8 cellular contexts compared by ENCODE assay signal in genomic region chr1:154870117-154870571, GRCh38. TPM values are rescaled to one million over a fixed set of nuclear protein-coding genes. Genes with fewer than 3 reads are reported as not detected.
DNase-seq lines count a peak whose midpoint lies in the region; ATAC-seq and FAIRE-seq lines count a peak whose summit lies in the region.

Gene KCNN3, minus strand, starts transcription at chr1:154870281. Its CDS starts 317 bp downstream, at chr1:154869964.

- H3K27me3 ChIP-seq in NT2/D1 (ENCODE audit: insufficient read depth, insufficient read length): peaks cover 50% of the 10 kb centered on the region
- no peaks in the 10 kb centered on the region for H3K27me3 ChIP-seq in esophagus (ENCODE audit: control insufficient read depth in 1 of 2, insufficient read depth in 2 of 2, low read length in 2 of 2)
- H3K27me3 ChIP-seq in muscle layer of colon (ENCODE audit: control insufficient read depth in 1 of 2, insufficient read depth in 2 of 2, low read length in 2 of 2): peaks cover 8 to 18% of the 10 kb centered on the region in 2 donors

- DNase-seq in COR-L47 (lab: John Stamatoyannopoulos, UW) (peak; percentile 93), HTR-8/SVneo (ENCODE audit: insufficient read length, low spot score) (peak; percentile 83), NT2/D1 (ENCODE audit: low read depth, low spot score) (peak; percentile 98), activated T-cell treated with anti-CD3 and anti-CD28 coated beads for 4 hours (peak; percentile 67)
- DNase-seq in stimulated activated CD8-positive, alpha-beta memory T cell treated with anti-CD3 and anti-CD28 coated beads, Interleukin-7, amount 100 ng/mL, for 1 hour (ENCODE audit: low read depth in 2 of 2): peak; percentile 22 to 33

- WGBS in esophagus, 2 donors: 3% methylated on average over 17 of the region's 17 CpGs

- peak within 1 kb of the TSS; percentile 54 for H3K4me3 ChIP-seq in NT2/D1 (ENCODE audit: insufficient read length, low read depth)
- peak within 1 kb of the TSS; percentile 16 to 33 for H3K4me3 ChIP-seq in esophagus (ENCODE audit: low read depth in 1 of 2, low read length in 2 of 2)
- H3K4me3 ChIP-seq in muscle layer of colon (ENCODE audit: low read depth in 1 of 2, low read length in 2 of 2): peak within 1 kb of the TSS; percentile 49 to 68

- FAIRE-seq in HTR-8/SVneo (lab: Jason Lieb, UNC): peak; percentile 52

- H3K27ac ChIP-seq in esophagus (ENCODE audit: low read depth in 2 of 2, low read length in 1 of 2) (no peak within 1 kb of the TSS), muscle layer of colon (ENCODE audit: low read depth, low read length) (peak within 1 kb of the TSS; percentile 31)

- no peaks in the 10 kb centered on the region for H3K9me3 ChIP-seq in NT2/D1 (ENCODE audit: insufficient read depth, low read length)
- H3K9me3 ChIP-seq in esophagus (ENCODE audit: control insufficient read depth in 2 of 2, insufficient read depth in 1 of 2, low read depth in 1 of 2, low read length in 1 of 2): no peaks in the 10 kb centered on the region
- no peaks in the 10 kb centered on the region for H3K9me3 ChIP-seq in muscle layer of colon (ENCODE audit: low read length)

- H3K9ac ChIP-seq in NT2/D1 (ENCODE audit: insufficient read length, low read depth): peak within 1 kb of the TSS; percentile 63
- H3K9ac ChIP-seq in muscle layer of colon (ENCODE audit: low read length): peak within 1 kb of the TSS; percentile 34

- H3K4me1 ChIP-seq in NT2/D1 (ENCODE audit: insufficient read depth, insufficient read length) (peaks cover 31% of the 10 kb centered on the region), esophagus (ENCODE audit: control insufficient read depth in 2 of 2, insufficient read depth in 2 of 2, low read length in 1 of 2) (peaks cover 2 to 15% of the 10 kb centered on the region in 2 donors), muscle layer of colon (ENCODE audit: insufficient read depth, low read length) (peaks cover 21% of the 10 kb centered on the region)

- H3K36me3 ChIP-seq in NT2/D1 (ENCODE audit: insufficient read depth, insufficient read length, low read length) (no peaks in the 10 kb centered on the region), esophagus (ENCODE audit: control insufficient read depth in 2 of 2, insufficient read depth in 2 of 2, low read length in 1 of 2) (no peaks in the 10 kb centered on the region), muscle layer of colon (ENCODE audit: insufficient read depth, low read length) (no peaks in the 10 kb centered on the region)

- peak; percentile 75 for ATAC-seq in GM21381 (IDR thresholded peaks at IDR 0.05; ENCODE audit: unreplicated experiment)

RNA-seq across cellular contexts. Expression of gene KCNN3, which starts in this region (rescaled TPM):
- polyA plus RNA-seq in esophagus: under 1 TPM; 0.12 to 0.14 TPM

Comparison
In these comparisons a context has a peak if more than half of its experiments do, and no peak if none do; other contexts are left out.
1. DNase-seq: peak in every context shown above with its lines; median percentile 98 in NT2/D1; 93 in COR-L47; 83 in HTR-8/SVneo; 67 in activated T-cell treated with anti-CD3 and anti-CD28 coated beads for 4 hours; 28 in stimulated activated CD8-positive, alpha-beta memory T cell treated with anti-CD3 and anti-CD28 coated beads, Interleukin-7, amount 100 ng/mL, for 1 hour.